In genomic region chr5:141650851-141651727, GRCh38 we compare ENCODE assay signal across 8 cellular contexts. TPM values are rescaled to one million over a fixed set of nuclear protein-coding genes. Genes with fewer than 3 reads are reported as not detected.
DNase-seq lines count a peak whose midpoint lies in the region; ATAC-seq, FAIRE-seq and TF ChIP-seq lines count a peak whose summit lies in the region.

TSS of gene FCHSD1 (minus strand) at chr5:141651418. CDS start at chr5:141651368, 50 bp downstream.

- H3K4me1 Mint-ChIP-seq in endodermal cell, result peaks cover 2% of the 10 kb centered on the region

- peak within 1 kb of the TSS; percentile 61 to 90 for H3K27ac ChIP-seq in A549
- no peak within 1 kb of the TSS for H3K27ac ChIP-seq in endodermal cell (ENCODE audit: low read depth, low read length)
- H3K27ac ChIP-seq in mesodermal cell (ENCODE audit: low read depth, low read length, severe bottlenecking), result no peak within 1 kb of the TSS

- no peak for FAIRE-seq in A549 (lab: Jason Lieb, UNC)

- CTCF ChIA-PET in A549 (lab: Yijun Ruan, JAX), result interaction anchor here (0.9 to 2.7 kb wide), 8 partner anchors 9 to 310 kb away, joined by 3 to 17 read pairs (median 3); partner anchors contain the start of gene DIAPH1
- CTCF ChIA-PET in activated CD8-positive, alpha-beta memory T cell treated with anti-CD3 and anti-CD28 coated beads for 36 hours (lab: Charles Lee), result interaction anchor here (0.9 to 2.6 kb wide), 7 partner anchors 9 to 361 kb away, joined by 4 to 15 read pairs (median 7); partner anchors contain the start of genes DIAPH1, HDAC3 and RELL2

- H3K36me3 ChIP-seq in endodermal cell (ENCODE audit: control insufficient read depth, insufficient read depth, low read length) (no peaks in the 10 kb centered on the region), mesodermal cell (ENCODE audit: control insufficient read depth, insufficient read depth, low read length) (peaks cover 46% of the 10 kb centered on the region)

- TF ChIP-seq POLR2A in A549 (IDR thresholded peaks at IDR 0.05; ENCODE audit: low read length), result peak; percentile 59

- peak within 1 kb of the TSS; percentile 70 for H3K4me3 ChIP-seq in A549
- peak within 1 kb of the TSS; percentile 82 for H3K4me3 ChIP-seq in endodermal cell (ENCODE audit: low read length)
- H3K4me3 ChIP-seq in mesodermal cell (ENCODE audit: extremely low read depth, insufficient read depth, low read length, poor library complexity, severe bottlenecking), result peak within 1 kb of the TSS; percentile 64

- peak within 1 kb of the TSS; percentile 67 for H3K4me2 ChIP-seq in A549

- no peaks in the 10 kb centered on the region for H3K9me3 Mint-ChIP-seq in endodermal cell

- POLR2A ChIA-PET in A549 (lab: Yijun Ruan, JAX), result interaction anchor here (0.6 to 1.7 kb wide), 4 partner anchors 8 to 89 kb away, joined by 3 to 14 read pairs (median 4); partner anchors contain the start of genes HDAC3 and RELL2
- POLR2A ChIA-PET in activated CD8-positive, alpha-beta memory T cell treated with anti-CD3 and anti-CD28 coated beads for 36 hours (lab: Charles Lee), result interaction anchor here (0.6 to 1.7 kb wide), 7 partner anchors 8 to 311 kb away, joined by 3 to 17 read pairs (median 3); partner anchors contain the start of genes DELE1, HDAC3 and RELL2

- TF ChIP-seq CTCF in A549 (IDR thresholded peaks at IDR 0.05) (no peak), endodermal cell (conservative IDR thresholded peaks at IDR 0.05) (no peak)

- TF ChIP-seq EP300 in A549 (IDR thresholded peaks at IDR 0.05), result no peak

- peak within 1 kb of the TSS; percentile 81 for H3K4me3 Mint-ChIP-seq in endodermal cell

- no peak for TF ChIP-seq RAD21 in A549 (conservative IDR thresholded peaks at IDR 0.05 in 1 of 2, IDR thresholded peaks at IDR 0.05 in 1 of 2)

- H3K27ac Mint-ChIP-seq in endodermal cell, result peak within 1 kb of the TSS; percentile 89

- H3K36me3 Mint-ChIP-seq in endodermal cell (ENCODE audit: low read depth), result peaks cover 16% of the 10 kb centered on the region

- peak; percentile 81 to 96 for ATAC-seq in A549
- ATAC-seq in GM18519 (IDR thresholded peaks at IDR 0.05; ENCODE audit: low FRiP score, unreplicated experiment), result peak; percentile 73
- ATAC-seq in HG03025 (IDR thresholded peaks at IDR 0.05; ENCODE audit: low FRiP score, unreplicated experiment), result peak; percentile 92

- 8% methylated on average over 17 of the region's 50 CpGs for WGBS in A549 (ENCODE audit: missing lambda C conversion rate)
- 3 to 9% methylated on average over 11 to 50 of the region's 50 CpGs for WGBS in endodermal cell (ENCODE audit: insufficient coverage in 1 of 2, insufficient read length in 1 of 2), 2 experiments
- 1 to 2% methylated on average over 23 to 40 of the region's 50 CpGs for WGBS in mesodermal cell (ENCODE audit: insufficient coverage in 2 of 2), 2 experiments

- H3K4me1 ChIP-seq in A549 (peaks cover 4% of the 10 kb centered on the region; the same call in 1 of the 3 replicates), endodermal cell (ENCODE audit: control insufficient read depth, insufficient read depth, low read length) (no peaks in the 10 kb centered on the region), mesodermal cell (ENCODE audit: control insufficient read depth, insufficient read depth, low read length, poor library complexity, severe bottlenecking) (peaks cover 8% of the 10 kb centered on the region)

- no peaks in the 10 kb centered on the region for H3K9me3 ChIP-seq in A549
- no peaks in the 10 kb centered on the region for H3K9me3 ChIP-seq in endodermal cell (ENCODE audit: control insufficient read depth, low read length)
- no peaks in the 10 kb centered on the region for H3K9me3 ChIP-seq in mesodermal cell (ENCODE audit: control insufficient read depth, low read length)

- no peak within 1 kb of the TSS for H3K9ac ChIP-seq in endodermal cell (ENCODE audit: extremely low read depth, low read length, poor library complexity, severe bottlenecking)

- H3K27me3 Mint-ChIP-seq in endodermal cell (ENCODE audit: insufficient read depth), result peaks cover 4% of the 10 kb centered on the region

- H3K27me3 ChIP-seq in endodermal cell (ENCODE audit: control insufficient read depth, insufficient read depth, low read length, poor library complexity, severe bottlenecking), result no peaks in the 10 kb centered on the region

- DNase-seq in A549 (ENCODE audit: low read depth in 1 of 2, low spot score in 1 of 2) (peak; percentile 82 to 98), NCI-H748 (lab: John Stamatoyannopoulos, UW; ENCODE audit: unreplicated experiment) (peak; percentile 77), endodermal cell (peak; percentile 99)
- peak; percentile 68 for DNase-seq in stimulated activated CD8-positive, alpha-beta memory T cell treated with anti-CD3 and anti-CD28 coated beads, Interleukin-15, amount 100 ng/mL, for 1 hour (ENCODE audit: low read depth)

TF ChIP-seq in A549, 52 proteins besides CTCF, POLR2A, EP300 and RAD21:
- peak; percentile 51; the same call in 1 of the 2 replicates for TF ChIP-seq PHF8 (IDR thresholded peaks at IDR 0.05; ENCODE audit: borderline replicate concordance, low read depth)
- TF ChIP-seq HOXB5 (CRISPR knock-in tag; IDR thresholded peaks at IDR 0.05), result no peak
- no peak for TF ChIP-seq REST (IDR thresholded peaks at IDR 0.05)
- peak in 1 of 2 experiments; percentile 28; a peak in 1 of 5 replicates for TF ChIP-seq JUN (IDR thresholded peaks at IDR 0.05)
- TF ChIP-seq RARB (CRISPR knock-in tag; IDR thresholded peaks at IDR 0.05), result no peak
- 0 out of 3 replicates have a peak, but pooled peaks have one; percentile 34 for TF ChIP-seq BCL3 (IDR thresholded peaks at IDR 0.05)
TF ChIP-seq in A549: peak in this region for 3.

RNA-seq across cellular contexts. Expression of gene FCHSD1, which starts in this region (rescaled TPM):
- 11.0 and 12.2 TPM in 2 replicates for polyA plus RNA-seq in A549 (2011; rRNA removed)
- polyA plus RNA-seq in A549 (2012; cell fraction: cytosol; rRNA removed), result 9.2 and 9.7 TPM in 2 replicates
- 87.6 and 92.1 TPM in 2 replicates for polyA plus RNA-seq in A549 (2012; cell fraction: nucleus; rRNA removed)
- polyA plus RNA-seq in A549 (2017; fragmentation: RNase III; extraction: RNeasy Plus Mini Kit Qiagen cat#74134 plus additional on column Dnase treatment), result 10.1 to 14.5 TPM (median 14.0 TPM) in 3 replicates
- 6.9 and 12.2 TPM in 2 replicates for polyA minus RNA-seq in A549 (2011; rRNA and poly(A)+ RNA removed)
- total RNA-seq in activated CD8-positive, alpha-beta memory T cell treated with anti-CD3 and anti-CD28 coated beads for 36 hours, result 10 to 100 TPM; 25.4 to 28.3 TPM
- 10 to 100 TPM; 34.8 to 41.7 TPM for total RNA-seq in endodermal cell
- 30.3 TPM for polyA plus RNA-seq in endodermal cell (2013, experiment 1 of 2)
- 23.9 TPM for polyA plus RNA-seq in endodermal cell (2013, experiment 2 of 2)
- 41.5 TPM for polyA plus RNA-seq in mesodermal cell (2013, experiment 1 of 2)
- polyA plus RNA-seq in mesodermal cell (2013, experiment 2 of 2), result 27.4 TPM

Comparison
In these comparisons a context has a peak if more than half of its experiments do, and no peak if none do; other contexts are left out.
1. H3K27ac ChIP-seq: peak in A549 (2 of 2); none in endodermal cell (single experiment) and mesodermal cell (single experiment).
2. Peak in every context shown above with its lines, with median percentiles within 50 percentile points of each other: ATAC-seq, DNase-seq and H3K4me3 ChIP-seq.